8 cellular contexts compared by ENCODE assay signal in the genomic region with DNA sequence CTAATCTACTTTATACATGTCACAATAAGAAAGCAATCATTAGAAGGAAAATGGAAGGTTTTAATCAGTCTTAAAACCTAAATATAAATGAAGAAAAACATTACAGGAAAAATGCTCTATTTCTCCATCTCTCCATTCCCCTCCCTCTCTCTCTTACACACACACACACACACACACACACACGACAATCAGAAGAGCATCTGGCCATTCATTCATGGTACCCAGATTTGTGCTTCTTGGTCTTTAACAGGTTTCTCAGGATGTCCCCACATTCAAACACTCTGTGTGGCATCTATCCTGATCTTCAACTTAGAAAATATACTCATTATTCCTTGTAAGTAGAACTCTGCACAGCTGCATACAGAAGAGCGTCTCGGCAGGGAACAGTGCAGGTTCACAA. TPM values are rescaled to one million over a fixed set of nuclear protein-coding genes. Genes with fewer than 3 reads are reported as not detected.
DNase-seq lines count a peak whose midpoint lies in the region; ATAC-seq and TF ChIP-seq lines count a peak whose summit lies in the region.

No MANE protein-coding gene starts in this region.

- TF ChIP-seq CTCF in left ventricle myocardium inferior (IDR thresholded peaks at IDR 0.05; ENCODE audit: borderline replicate concordance) (no peak), astrocyte of the cerebellum (IDR thresholded peaks at IDR 0.05; ENCODE audit: low read depth, low read length, missing control alignments) (no peak), lower lobe of right lung (IDR thresholded peaks at IDR 0.05) (no peak)

- H3K27ac ChIP-seq in left ventricle myocardium inferior (replicated peaks) (peak overlapping the region; percentile 92), lower lobe of right lung (peak overlapping the region; percentile 93)

- peaks cover 6% of the 10 kb centered on the region for H3K36me3 ChIP-seq in left ventricle myocardium inferior
- peaks cover 11% of the 10 kb centered on the region for H3K36me3 ChIP-seq in lower lobe of right lung

- DNase-seq in left ventricle myocardium inferior (no peak), left cardiac atrium (no peak), astrocyte of the cerebellum (ENCODE audit: low read depth) (no peak), lower lobe of right lung (no peak), GM19240 (ENCODE audit: insufficient read length, low spot score) (no peak), hippocampal formation (lab: John Stamatoyannopoulos, UW) (no peak), UCSD-AML1 (lab: John Stamatoyannopoulos, UW; ENCODE audit: unreplicated experiment) (no peak)

- intact Hi-C loops in left ventricle myocardium inferior (cut with micrococcal nuclease) (no loop called here), left cardiac atrium (cut with DNase I) (no loop called here), lower lobe of right lung (cut with DNase I) (no loop called here)

- H3K9me3 ChIP-seq in left ventricle myocardium inferior (replicated peaks) (no peaks in the 10 kb centered on the region), lower lobe of right lung (no peaks in the 10 kb centered on the region)

- in situ Hi-C loops in astrocyte of the cerebellum (cut with HindIII; ENCODE audit: low sequenced_read_pairs), result no loop called here

- H3K4me3 ChIP-seq in left ventricle myocardium inferior (peak overlapping the region; percentile 70), astrocyte of the cerebellum (ENCODE audit: low read depth, low read length) (peak overlapping the region; percentile 99), lower lobe of right lung (peak overlapping the region; percentile 86)

- no peaks in the 10 kb centered on the region for H3K27me3 ChIP-seq in left ventricle myocardium inferior (ENCODE audit: low read depth)
- no peaks in the 10 kb centered on the region for H3K27me3 ChIP-seq in lower lobe of right lung (ENCODE audit: low read depth)

- ATAC-seq in left cardiac atrium (no peak), lower lobe of right lung (peak in 1 of 2 donors; percentile 1), HG03139 (IDR thresholded peaks at IDR 0.05; ENCODE audit: unreplicated experiment) (no peak)

- H3K4me1 ChIP-seq in left ventricle myocardium inferior (peaks cover 67% of the 10 kb centered on the region), lower lobe of right lung (peaks cover 43% of the 10 kb centered on the region)

RNA-seq across cellular contexts. Expression of gene LRRC40, which starts 0.8 kb away (rescaled TPM):
- total RNA-seq in left ventricle myocardium inferior (9.0 TPM), left cardiac atrium (10 to 100 TPM in 1 of 2 donors, 1 to 10 TPM in 1; 8.8 to 12.5 TPM), lower lobe of right lung (10.5 TPM)

RNA-seq across cellular contexts. Expression of gene SRSF11, which starts 16.6 kb away (rescaled TPM):
- total RNA-seq in left ventricle myocardium inferior (48.6 TPM), left cardiac atrium (10 to 100 TPM; 56.1 to 68.5 TPM), lower lobe of right lung (143 TPM)
